ENCODE assay signal across 27 cellular contexts in genomic region chr3:154510780-154511179, GRCh38.
A peak's percentile ranks its signal among the peaks of the same experiment; 100 is the strongest.
DNase-seq lines count a peak whose midpoint lies in the region; ATAC-seq, FAIRE-seq and TF ChIP-seq lines count a peak whose summit lies in the region.
"Had no signal": no experiment of that assay in that cellular context is flagged by ENCODE, and none has a peak within 500 bp of the region (broad histone marks: within the 10 kb centered on the region; RNA-seq: fewer than 3 reads in every experiment).

No MANE protein-coding gene starts in this region.

- H3K4me1 Mint-ChIP-seq in neural progenitor cell: no peaks in the 10 kb centered on the region
- no peaks in the 10 kb centered on the region for H3K4me1 Mint-ChIP-seq in activated T-helper 2 cell treated with anti-CD3 and anti-CD28 coated beads, Interferon-gamma antibody, Interleukin-2, Interleukin-4, amounts not matched to agents 10 μg/mL and 5 μg/mL and 100 μg/mL, durations not matched to agents 14 hours and 24 hours and 36 hours (ENCODE audit: low read depth)
- H3K4me1 Mint-ChIP-seq: CD8-positive, alpha-beta memory T cell; T-cell had no signal

- TF ChIP-seq EP300 in HepG2 (IDR thresholded peaks at IDR 0.05; ENCODE audit: low read depth in 2 of 2, low read length in 2 of 2): no peak
- TF ChIP-seq EP300 in HepG2 (CRISPR knock-in tag; IDR thresholded peaks at IDR 0.05; ENCODE audit: borderline replicate concordance): no peak

- intact Hi-C loops in HepG2 (cut with micrococcal nuclease; ENCODE audit: unreplicated experiment): no loop called here
- intact Hi-C loops in right lobe of liver (cut with DNase I): no loop called here
- intact Hi-C loops in PC-9 (cut with micrococcal nuclease; ENCODE audit: unreplicated experiment): no loop called here
- intact Hi-C loops in activated T-helper 2 cell treated with anti-CD3 and anti-CD28 coated beads, Interferon-gamma antibody, Interleukin-2, Interleukin-4, amounts not matched to agents 10 μg/mL and 5 μg/mL and 100 μg/mL, durations not matched to agents 14 hours and 24 hours and 36 hours (cut with micrococcal nuclease): no loop called here

- DNase-seq in HepG2 (ENCODE audit: low spot score): no peak
- DNase-seq in right lobe of liver: no peak
- no peak for DNase-seq in PC-9
- no peak for DNase-seq in neural progenitor cell (ENCODE audit: low spot score)
- DNase-seq in activated T-helper 2 cell treated with anti-CD3 and anti-CD28 coated beads, Interferon-gamma antibody, Interleukin-2, Interleukin-4, amounts not matched to agents 10 μg/mL and 5 μg/mL and 100 μg/mL, durations not matched to agents 14 hours and 24 hours and 36 hours (ENCODE audit: low spot score): no peak
- no peak for DNase-seq in NCI-H510A treated with DMSO at 0.1 percent for 48 hours (lab: John Stamatoyannopoulos, UW)
- no peak for DNase-seq in urothelium cell line (ENCODE audit: low spot score)
- DNase-seq: 8988T; CD8-positive, alpha-beta memory T cell; EL; GF-D8; MV-4-11; NCI-H1105 treated with DMSO at 0.1 percent for 48 hours; NCI-H2029 treated with DMSO at 0.1 percent for 48 hours; NCI-H345; NCI-H524 treated with DMSO at 0.1 percent for 48 hours; NCI-H82; OCI-M1; SHP77 treated with DMSO at 0.1 percent for 48 hours; T-cell had no signal

- no peak for ATAC-seq in HepG2
- ATAC-seq in right lobe of liver: no peak
- peak; percentile 70 for ATAC-seq in HG03521 (IDR thresholded peaks at IDR 0.05; ENCODE audit: unreplicated experiment)
- ATAC-seq: T-cell had no signal

- H3K4me1 ChIP-seq in HepG2 (ENCODE audit: insufficient read depth, low read length) (no peaks in the 10 kb centered on the region), right lobe of liver (no peaks in the 10 kb centered on the region), PC-9 (replicated peaks; ENCODE audit: insufficient read depth) (no peaks in the 10 kb centered on the region), neural progenitor cell (no peaks in the 10 kb centered on the region)

- H3F3A ChIP-seq in PC-9 (ENCODE audit: insufficient read depth, low read depth) (no peaks in the 10 kb centered on the region), neural progenitor cell (ENCODE audit: low read depth) (no peaks in the 10 kb centered on the region)

- H3K9me3 Mint-ChIP-seq in neural progenitor cell: no peaks in the 10 kb centered on the region
- no peaks in the 10 kb centered on the region for H3K9me3 Mint-ChIP-seq in activated T-helper 2 cell treated with anti-CD3 and anti-CD28 coated beads, Interferon-gamma antibody, Interleukin-2, Interleukin-4, amounts not matched to agents 10 μg/mL and 5 μg/mL and 100 μg/mL, durations not matched to agents 14 hours and 24 hours and 36 hours
- H3K9me3 Mint-ChIP-seq: T-cell; T-helper 2 cell treated with Interferon-gamma antibody and Interleukin-4, amounts not matched to agents 5 μg/mL and 100 μg/mL, for 36 hours had no signal

- no peaks in the 10 kb centered on the region for H3K36me3 ChIP-seq in HepG2 (replicated peaks in 1 of 2; ENCODE audit: control insufficient read depth in 1 of 2, insufficient read depth in 2 of 2, low read length in 2 of 2)
- no peaks in the 10 kb centered on the region for H3K36me3 ChIP-seq in right lobe of liver
- H3K36me3 ChIP-seq in PC-9 (ENCODE audit: low read depth): no peaks in the 10 kb centered on the region
- H3K36me3 ChIP-seq in neural progenitor cell: no peaks in the 10 kb centered on the region

- H3K27me3 Mint-ChIP-seq in neural progenitor cell (ENCODE audit: insufficient read depth, low read depth): no peaks in the 10 kb centered on the region
- no peaks in the 10 kb centered on the region for H3K27me3 Mint-ChIP-seq in activated T-helper 2 cell treated with anti-CD3 and anti-CD28 coated beads, Interferon-gamma antibody, Interleukin-2, Interleukin-4, amounts not matched to agents 10 μg/mL and 5 μg/mL and 100 μg/mL, durations not matched to agents 14 hours and 24 hours and 36 hours (ENCODE audit: low read depth)
- H3K27me3 Mint-ChIP-seq: CD8-positive, alpha-beta memory T cell; T-cell had no signal

- BruUV-seq in HepG2 (replicated peaks; lab: Mats Ljungman, UMichigan) (no TSS peak), PC-9 (replicated peaks; lab: Mats Ljungman, UMichigan) (no TSS peak)

- H2AFZ ChIP-seq in HepG2 (ENCODE audit: low read length) (peak overlapping the region; percentile 20), PC-9 (peak overlapping the region; percentile 22; the same call in 1 of the 2 replicates), neural progenitor cell (replicated peaks) (no peak overlapping the region)

- no peaks in the 10 kb centered on the region for H3K9me2 ChIP-seq in PC-9 (ENCODE audit: insufficient read depth)

- no peaks in the 10 kb centered on the region for H3K79me2 ChIP-seq in HepG2 (ENCODE audit: insufficient read depth, low read length)
- H3K79me2 ChIP-seq in PC-9 (ENCODE audit: low read depth): no peaks in the 10 kb centered on the region
- no peaks in the 10 kb centered on the region for H3K79me2 ChIP-seq in neural progenitor cell (ENCODE audit: low read depth)

- H3K4me2 ChIP-seq in HepG2 (ENCODE audit: low read depth, low read length) (no peak overlapping the region), PC-9 (peak overlapping the region; percentile 42; the same call in 1 of the 2 replicates), neural progenitor cell (no peak overlapping the region)

- H3K27ac Mint-ChIP-seq in neural progenitor cell: no peak overlapping the region
- H3K27ac Mint-ChIP-seq in activated T-helper 2 cell treated with anti-CD3 and anti-CD28 coated beads, Interferon-gamma antibody, Interleukin-2, Interleukin-4, amounts not matched to agents 10 μg/mL and 5 μg/mL and 100 μg/mL, durations not matched to agents 14 hours and 24 hours and 36 hours: no peak overlapping the region
- H3K27ac Mint-ChIP-seq: CD8-positive, alpha-beta memory T cell; T-cell; T-helper 2 cell treated with Interferon-gamma antibody and Interleukin-4, amounts not matched to agents 5 μg/mL and 100 μg/mL, for 36 hours had no signal

- no peak for FAIRE-seq in HepG2 (lab: Jason Lieb, UNC)
- FAIRE-seq in urothelium cell line (lab: Jason Lieb, UNC): no peak
- FAIRE-seq: D721Med, H54 had no signal

- H3K27me3 ChIP-seq in HepG2 (ENCODE audit: control insufficient read depth in 1 of 2, insufficient read depth in 2 of 2, low read length in 2 of 2): no peaks in the 10 kb centered on the region
- H3K27me3 ChIP-seq in right lobe of liver: no peaks in the 10 kb centered on the region
- no peaks in the 10 kb centered on the region for H3K27me3 ChIP-seq in PC-9 (ENCODE audit: insufficient read depth, low read depth)
- H3K27me3 ChIP-seq in neural progenitor cell: no peaks in the 10 kb centered on the region

- POLR2A ChIA-PET in HepG2 (lab: Yijun Ruan, JAX): no interaction called here
- POLR2A ChIA-PET in PC-9 (lab: Charles Lee; ENCODE audit: unreplicated experiment): no interaction called here

- no peak for TF ChIP-seq POLR2A in HepG2 (IDR thresholded peaks at IDR 0.05; ENCODE audit: insufficient read depth in 1 of 2, low read depth in 2 of 2, low read length in 2 of 2)
- TF ChIP-seq POLR2A in right lobe of liver (IDR thresholded peaks at IDR 0.05): no peak

- TF ChIP-seq CTCF in HepG2 (CRISPR knock-in tag; IDR thresholded peaks at IDR 0.05) (no peak), right lobe of liver (IDR thresholded peaks at IDR 0.05) (no peak), PC-9 (conservative IDR thresholded peaks at IDR 0.05) (no peak), neural progenitor cell (IDR thresholded peaks at IDR 0.05) (no peak)

- H4K20me1 ChIP-seq in HepG2 (ENCODE audit: insufficient read depth, low read length) (no peaks in the 10 kb centered on the region), PC-9 (ENCODE audit: insufficient read depth) (no peaks in the 10 kb centered on the region), neural progenitor cell (ENCODE audit: low read depth) (no peaks in the 10 kb centered on the region)

- H3K9me3 ChIP-seq in HepG2 (ENCODE audit: low read length) (no peaks in the 10 kb centered on the region), right lobe of liver (no peaks in the 10 kb centered on the region), PC-9 (ENCODE audit: insufficient read depth, low read depth) (no peaks in the 10 kb centered on the region), neural progenitor cell (ENCODE audit: low read depth) (no peaks in the 10 kb centered on the region)

- in situ Hi-C loops in HepG2 (cut with HindIII; ENCODE audit: extremely low pct_ligation_motif_present, low pct_unique_long_range_greater_than_20kb): no loop called here

- WGBS in HepG2 (ENCODE audit: low lambda C conversion rate): 3% methylated on average over 2 of the region's 2 CpGs
- WGBS in right lobe of liver (ENCODE audit: insufficient coverage, low coverage, low lambda C conversion rate, missing lambda C conversion rate): 30% methylated on average over 2 of the region's 2 CpGs

- CTCF ChIA-PET in HepG2 (lab: Yijun Ruan, JAX; ENCODE audit: low intra/inter-chr PET ratio, low total read pairs): no interaction called here
- CTCF ChIA-PET in PC-9 (lab: Charles Lee): no interaction called here

- H3K4me3 ChIP-seq in HepG2 (replicated peaks in 1 of 3; ENCODE audit: insufficient read depth in 1 of 3, low read depth in 2 of 3, low read length in 3 of 3) (no peak overlapping the region), right lobe of liver (no peak overlapping the region), PC-9 (no peak overlapping the region), neural progenitor cell (no peak overlapping the region)
- H3K4me3 ChIP-seq: SK-N-MC had no signal

- TF ChIP-seq RAD21 in HepG2 (CRISPR knock-in tag; IDR thresholded peaks at IDR 0.05): no peak

- no peak overlapping the region for H3K27ac ChIP-seq in HepG2 (ENCODE audit: extremely low read length, insufficient read depth, low read length)
- no peak overlapping the region for H3K27ac ChIP-seq in right lobe of liver
- no peak overlapping the region for H3K27ac ChIP-seq in PC-9
- H3K27ac ChIP-seq in neural progenitor cell: no peak overlapping the region
- H3K27ac ChIP-seq: C4-2B, RWPE1, SK-N-MC had no signal

- H3K36me3 Mint-ChIP-seq in neural progenitor cell: no peaks in the 10 kb centered on the region
- H3K36me3 Mint-ChIP-seq in activated T-helper 2 cell treated with anti-CD3 and anti-CD28 coated beads, Interferon-gamma antibody, Interleukin-2, Interleukin-4, amounts not matched to agents 10 μg/mL and 5 μg/mL and 100 μg/mL, durations not matched to agents 14 hours and 24 hours and 36 hours (ENCODE audit: low read depth): no peaks in the 10 kb centered on the region
- H3K36me3 Mint-ChIP-seq: CD8-positive, alpha-beta memory T cell; T-cell had no signal

- no peak overlapping the region for H3K4me3 Mint-ChIP-seq in neural progenitor cell
- no peak overlapping the region for H3K4me3 Mint-ChIP-seq in activated T-helper 2 cell treated with anti-CD3 and anti-CD28 coated beads, Interferon-gamma antibody, Interleukin-2, Interleukin-4, amounts not matched to agents 10 μg/mL and 5 μg/mL and 100 μg/mL, durations not matched to agents 14 hours and 24 hours and 36 hours (ENCODE audit: low read depth)
- H3K4me3 Mint-ChIP-seq: CD8-positive, alpha-beta memory T cell; T-cell; T-helper 2 cell treated with Interferon-gamma antibody and Interleukin-4, amounts not matched to agents 5 μg/mL and 100 μg/mL, for 36 hours had no signal

- H3K9ac ChIP-seq in HepG2 (ENCODE audit: insufficient read depth, low read depth, low read length) (no peak overlapping the region), neural progenitor cell (no peak overlapping the region)
